In the genomic region with DNA sequence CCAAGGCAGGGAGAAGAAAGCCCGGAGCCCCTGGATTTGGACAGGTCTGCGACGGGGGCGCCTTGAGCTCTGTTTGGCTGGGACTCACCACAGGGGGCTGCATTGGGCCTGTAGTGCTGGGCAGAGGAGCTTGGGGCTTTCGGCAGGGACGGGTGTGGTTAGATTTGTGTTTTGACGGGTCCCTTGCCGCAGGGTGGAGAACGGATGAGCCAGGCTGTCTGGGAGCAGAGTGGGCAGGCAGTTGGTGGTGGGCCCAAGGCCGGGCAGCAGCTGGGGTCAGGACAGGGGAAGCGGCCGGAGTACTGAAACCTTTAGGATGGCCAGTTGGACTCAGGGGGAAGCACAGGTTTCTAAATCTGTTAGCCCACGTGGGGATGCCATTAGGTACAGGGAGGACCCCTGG, we compare ENCODE assay signal across 18 cellular contexts. TPM values are rescaled to one million over a fixed set of nuclear protein-coding genes. Genes with fewer than 3 reads are reported as not detected.
DNase-seq lines count a peak whose midpoint lies in the region; ATAC-seq and TF ChIP-seq lines count a peak whose summit lies in the region.
"Had no signal": no experiment of that assay in that cellular context is flagged by ENCODE, and none has a peak within 500 bp of the region (broad histone marks: within the 10 kb centered on the region; RNA-seq: fewer than 3 reads in every experiment).

No MANE protein-coding gene starts in this region.

- POLR2A ChIA-PET in activated CD4-positive, alpha-beta T cell treated with anti-CD3 and anti-CD28 coated beads, Interleukin-2, amount 10 ng/mL, durations not matched to agents 7 days and 5 days (lab: Charles Lee): interaction anchor here (0.6 kb wide), 1 partner anchor 46 kb away, joined by 3 read pairs; no protein-coding TSS in a partner anchor

- no peak overlapping the region for H2BK12ac ChIP-seq in mesenchymal stem cell (ENCODE audit: low read length in 2 of 2)

- peaks cover 6 to 21% (median 15%) of the 10 kb centered on the region in 4 donors for H3K4me1 ChIP-seq in esophagus muscularis mucosa
- peaks cover 19% of the 10 kb centered on the region for H3K4me1 ChIP-seq in mesenchymal stem cell (ENCODE audit: control insufficient read depth, insufficient read depth, low read depth, low read length)

- 86% methylated on average over 13 of the region's 13 CpGs for WGBS in esophagus muscularis mucosa
- 94% methylated on average over 13 of the region's 13 CpGs for WGBS in mesenchymal stem cell

- peak overlapping the region; percentile 12 for H4K91ac ChIP-seq in mesenchymal stem cell (ENCODE audit: low read length)

- ATAC-seq in HG03039 (IDR thresholded peaks at IDR 0.05; ENCODE audit: unreplicated experiment) (no peak), HG02571 (IDR thresholded peaks at IDR 0.05; ENCODE audit: unreplicated experiment) (no peak), GM21529 (IDR thresholded peaks at IDR 0.05; ENCODE audit: unreplicated experiment) (no peak)

- intact Hi-C loops in esophagus muscularis mucosa (cut with DNase I): loop anchor here (2.0 kb wide), 1 partner anchor 188 kb away; no protein-coding TSS in a partner anchor

- TF ChIP-seq CTCF in esophagus muscularis mucosa (IDR thresholded peaks at IDR 0.05): no peak

- no peak overlapping the region for H2BK5ac ChIP-seq in mesenchymal stem cell (ENCODE audit: low read depth, low read length, poor library complexity, severe bottlenecking)

- no peak overlapping the region for H4K8ac ChIP-seq in mesenchymal stem cell (ENCODE audit: low read length)

- no peak overlapping the region for H3K4me2 ChIP-seq in mesenchymal stem cell (ENCODE audit: low read length, poor library complexity, severe bottlenecking)
- H3K4me2 ChIP-seq: GM23338 had no signal

- TF ChIP-seq POLR2A in esophagus muscularis mucosa (IDR thresholded peaks at IDR 0.05; ENCODE audit: low read depth): no peak

- peaks cover 11% of the 10 kb centered on the region for H3K36me3 Mint-ChIP-seq in activated CD4-positive, alpha-beta T cell treated with anti-CD3 and anti-CD28 coated beads, Interleukin-2, amount 10 ng/mL, durations not matched to agents 7 days and 5 days (ENCODE audit: low read depth)

- H3K9ac ChIP-seq in mesenchymal stem cell (ENCODE audit: low read length): no peak overlapping the region

- H3K14ac ChIP-seq in mesenchymal stem cell (ENCODE audit: low read length in 2 of 2): no peak overlapping the region

- no peak for DNase-seq in activated CD4-positive, alpha-beta T cell treated with anti-CD3 and anti-CD28 coated beads, Interleukin-2, amount 10 ng/mL, durations not matched to agents 7 days and 5 days
- no peak for DNase-seq in activated CD4-positive, alpha-beta T cell treated with anti-CD3 and anti-CD28 coated beads, Interleukin-2, amount 50 U/mL, for 1 hour
- DNase-seq in esophagus muscularis mucosa (ENCODE audit: extremely low spot score) (peak; percentile 55), mesenchymal stem cell (no peak), substantia nigra (lab: John Stamatoyannopoulos, UW) (no peak)
- DNase-seq: CD4-positive, alpha-beta memory T cell; DMS79 treated with DMSO at 0.1 percent for 48 hours; Karpas-422; MM.1S; NCI-H1092 treated with DMSO at 0.1 percent for 48 hours; NCI-H1694; NCI-H2227 treated with DMSO at 0.1 percent for 48 hours; NCI-H524 had no signal

- H3K27ac ChIP-seq in esophagus muscularis mucosa (replicated peaks in 1 of 4) (no peak overlapping the region), mesenchymal stem cell (ENCODE audit: low read length, poor library complexity, severe bottlenecking) (no peak overlapping the region), substantia nigra (ENCODE audit: low read depth, low read length, poor library complexity, severe bottlenecking) (peak overlapping the region; percentile 70)
- H3K27ac ChIP-seq: 22Rv1 had no signal

- no peaks in the 10 kb centered on the region for H3K9me3 ChIP-seq in esophagus muscularis mucosa
- no peaks in the 10 kb centered on the region for H3K9me3 ChIP-seq in mesenchymal stem cell (ENCODE audit: control insufficient read depth, low read length)

- H2BK120ac ChIP-seq in mesenchymal stem cell (ENCODE audit: low read depth, low read length): no peak overlapping the region

- TF ChIP-seq EP300 in esophagus muscularis mucosa (IDR thresholded peaks at IDR 0.05): no peak

- no peak overlapping the region for H3K4ac ChIP-seq in mesenchymal stem cell (ENCODE audit: low read depth in 1 of 2, low read length in 2 of 2)

- H2AFZ ChIP-seq in mesenchymal stem cell (ENCODE audit: low read depth, low read length): no peak overlapping the region

- H3K9me3 Mint-ChIP-seq in activated CD4-positive, alpha-beta T cell treated with anti-CD3 and anti-CD28 coated beads, Interleukin-2, amount 10 ng/mL, durations not matched to agents 7 days and 5 days: no peaks in the 10 kb centered on the region
- H3K9me3 Mint-ChIP-seq: CD4-positive, alpha-beta memory T cell; GM23338 had no signal

- H3K36me3 ChIP-seq in esophagus muscularis mucosa (peaks cover 18 to 35% (median 30%) of the 10 kb centered on the region in 4 donors), mesenchymal stem cell (ENCODE audit: control insufficient read depth in 1 of 2, insufficient read depth in 2 of 2, low read depth in 1 of 2, low read length in 2 of 2) (peaks cover 31 to 32% of the 10 kb centered on the region in 2 experiments)

- H3K27me3 ChIP-seq in esophagus muscularis mucosa (no peaks in the 10 kb centered on the region), mesenchymal stem cell (ENCODE audit: control insufficient read depth in 1 of 2, insufficient read depth in 1 of 2, low read length in 2 of 2) (no peaks in the 10 kb centered on the region)

- H3K27me3 Mint-ChIP-seq in activated CD4-positive, alpha-beta T cell treated with anti-CD3 and anti-CD28 coated beads, Interleukin-2, amount 10 ng/mL, durations not matched to agents 7 days and 5 days: no peaks in the 10 kb centered on the region
- H3K27me3 Mint-ChIP-seq: CD4-positive, alpha-beta memory T cell had no signal

- H2AK5ac ChIP-seq in mesenchymal stem cell (ENCODE audit: low read length, severe bottlenecking): no peak overlapping the region

- H3K4me1 Mint-ChIP-seq in activated CD4-positive, alpha-beta T cell treated with anti-CD3 and anti-CD28 coated beads, Interleukin-2, amount 10 ng/mL, durations not matched to agents 7 days and 5 days: peaks cover 3% of the 10 kb centered on the region

- H3K18ac ChIP-seq in mesenchymal stem cell (ENCODE audit: low read depth in 1 of 2, low read length in 2 of 2): no peak overlapping the region

- H2BK15ac ChIP-seq in mesenchymal stem cell (ENCODE audit: low read depth, poor library complexity, severe bottlenecking): no peak overlapping the region

- no peak overlapping the region for H3K23ac ChIP-seq in mesenchymal stem cell (ENCODE audit: low read length in 2 of 2)

- peak overlapping the region; percentile 41 for H3K27ac Mint-ChIP-seq in activated CD4-positive, alpha-beta T cell treated with anti-CD3 and anti-CD28 coated beads, Interleukin-2, amount 10 ng/mL, durations not matched to agents 7 days and 5 days
- H3K27ac Mint-ChIP-seq: GM23338 had no signal

- CTCF ChIA-PET in activated CD4-positive, alpha-beta T cell treated with anti-CD3 and anti-CD28 coated beads, Interleukin-2, amount 10 ng/mL, durations not matched to agents 7 days and 5 days (lab: Charles Lee): interaction anchor here (1.0 to 6.0 kb wide), 8 partner anchors 7 to 125 kb away, joined by 3 to 76 read pairs (median 4); no protein-coding TSS in a partner anchor

- H3K4me3 ChIP-seq in esophagus muscularis mucosa (no peak overlapping the region), mesenchymal stem cell (ENCODE audit: insufficient read depth in 1 of 2, low read depth in 1 of 2, low read length in 2 of 2) (no peak overlapping the region)
- H3K4me3 ChIP-seq: GM23338 had no signal

- H3K4me3 Mint-ChIP-seq in activated CD4-positive, alpha-beta T cell treated with anti-CD3 and anti-CD28 coated beads, Interleukin-2, amount 10 ng/mL, durations not matched to agents 7 days and 5 days: no peak overlapping the region
- H3K4me3 Mint-ChIP-seq: CD4-positive, alpha-beta memory T cell; GM23338 had no signal

- H3K79me1 ChIP-seq in mesenchymal stem cell (replicated peaks; ENCODE audit: low read length, poor library complexity, severe bottlenecking): peaks cover 2% of the 10 kb centered on the region

RNA-seq across cellular contexts. Expression of gene C11orf24, which starts 13.4 kb away (rescaled TPM):
- 10 to 100 TPM; 20.0 to 25.2 TPM for total RNA-seq in activated CD4-positive, alpha-beta T cell treated with anti-CD3 and anti-CD28 coated beads, Interleukin-2, amount 10 ng/mL, durations not matched to agents 7 days and 5 days
- total RNA-seq in esophagus muscularis mucosa: 10 to 100 TPM; 27.0 to 41.5 (median 31.5) TPM
- polyA plus RNA-seq in mesenchymal stem cell (2013, experiment 1 of 2): 90.1 TPM
- polyA plus RNA-seq in mesenchymal stem cell (2013, experiment 2 of 2): 93.9 TPM

RNA-seq across cellular contexts. Expression of gene KMT5B, which starts 45.3 kb away (rescaled TPM):
- 10 to 100 TPM; 28.1 to 28.5 TPM for total RNA-seq in activated CD4-positive, alpha-beta T cell treated with anti-CD3 and anti-CD28 coated beads, Interleukin-2, amount 10 ng/mL, durations not matched to agents 7 days and 5 days
- 10 to 100 TPM; 28.7 to 49.4 (median 43.3) TPM for total RNA-seq in esophagus muscularis mucosa
- 20.8 TPM for polyA plus RNA-seq in mesenchymal stem cell (2013, experiment 1 of 2)
- polyA plus RNA-seq in mesenchymal stem cell (2013, experiment 2 of 2): 19.5 TPM

RNA-seq across cellular contexts. Expression of gene LRP5, which starts 54.0 kb away (rescaled TPM):
- 10 to 100 TPM; 32.2 to 32.7 TPM for total RNA-seq in activated CD4-positive, alpha-beta T cell treated with anti-CD3 and anti-CD28 coated beads, Interleukin-2, amount 10 ng/mL, durations not matched to agents 7 days and 5 days
- total RNA-seq in esophagus muscularis mucosa: 10 to 100 TPM; 34.0 to 78.4 (median 56.2) TPM
- 46.4 TPM for polyA plus RNA-seq in mesenchymal stem cell (2013, experiment 1 of 2)
- polyA plus RNA-seq in mesenchymal stem cell (2013, experiment 2 of 2): 41.4 TPM
